Comparison of ENCODE assay signal across 9 cellular contexts in genomic region chr1:183807549-183808168, GRCh38. TPM values are rescaled to one million over a fixed set of nuclear protein-coding genes. Genes with fewer than 3 reads are reported as not detected.
DNase-seq lines count a peak whose midpoint lies in the region; ATAC-seq and TF ChIP-seq lines count a peak whose summit lies in the region.
"Had no signal": no experiment of that assay in that cellular context is flagged by ENCODE, and none has a peak within 500 bp of the region (broad histone marks: within the 10 kb centered on the region; RNA-seq: fewer than 3 reads in every experiment).

No MANE protein-coding gene starts in this region.

- peaks cover 16% of the 10 kb centered on the region for H3K27me3 Mint-ChIP-seq in GM23338 (ENCODE audit: insufficient read depth, low read depth, poor library complexity)

- H3K4me2 ChIP-seq in GM23338 = no peak overlapping the region

- H3K4me1 ChIP-seq in GM23338 (ENCODE audit: insufficient read depth) = peaks cover 26% of the 10 kb centered on the region

- no peaks in the 10 kb centered on the region for H4K20me1 ChIP-seq in GM23338 (replicated peaks; ENCODE audit: insufficient read depth)

- H3K27ac Mint-ChIP-seq in GM23338 = no peak overlapping the region

- intact Hi-C loops in left colon (cut with DNase I, micrococcal nuclease) = loop anchor here in 1 of 2 donors (10.0 kb wide), 1 partner anchor 107 kb away; no protein-coding TSS in a partner anchor

- POLR2A ChIA-PET in BJ (lab: Charles Lee) = no interaction called here

- 0 out of 2 replicates have a peak, but pooled peaks cover 2% of the 10 kb centered on the region for H3F3A ChIP-seq in GM23338 (replicated peaks; ENCODE audit: low read depth)

- ATAC-seq in GM21360 (IDR thresholded peaks at IDR 0.05; ENCODE audit: unreplicated experiment) (peak; percentile 48), HG03565 (IDR thresholded peaks at IDR 0.05; ENCODE audit: unreplicated experiment) (peak; percentile 61), GM23338 (no peak), left colon (no peak)

- H3K4me3 ChIP-seq in BJ (ENCODE audit: low read depth, low read length) = no peak overlapping the region
- H3K4me3 ChIP-seq in fibroblast of pulmonary artery (replicated peaks; ENCODE audit: low read depth, low read length) = peak overlapping the region; percentile 70
- H3K4me3 ChIP-seq in GM23338 = no peak overlapping the region

- H3K27me3 ChIP-seq in BJ (ENCODE audit: control insufficient read depth, insufficient read depth, low read length) (no peaks in the 10 kb centered on the region), GM23338 (ENCODE audit: insufficient read depth) (peaks cover 28% of the 10 kb centered on the region)

- H3K36me3 ChIP-seq in BJ (ENCODE audit: control insufficient read depth, insufficient read depth, low read length) = no peaks in the 10 kb centered on the region
- H3K36me3 ChIP-seq in GM23338 (ENCODE audit: insufficient read depth) = no peaks in the 10 kb centered on the region

- no peaks in the 10 kb centered on the region for H3K9me2 ChIP-seq in GM23338 (ENCODE audit: insufficient read depth)

- no peak overlapping the region for H3K27ac ChIP-seq in GM23338 (ENCODE audit: low read depth)

- H3K9me3 Mint-ChIP-seq in GM23338 = no peaks in the 10 kb centered on the region

- no peak overlapping the region for H2AFZ ChIP-seq in GM23338

- CTCF ChIA-PET in BJ (lab: Yijun Ruan, JAX) = interaction anchor here (1.1 to 1.6 kb wide), 3 partner anchors 9 to 108 kb away, joined by 3 to 6 read pairs (median 3); no protein-coding TSS in a partner anchor

- H3K36me3 Mint-ChIP-seq in GM23338 (ENCODE audit: low read depth) = no peaks in the 10 kb centered on the region

- no peaks in the 10 kb centered on the region for H3K79me2 ChIP-seq in GM23338 (replicated peaks; ENCODE audit: insufficient read depth)

- TF ChIP-seq CTCF in BJ (IDR thresholded peaks at IDR 0.05; ENCODE audit: insufficient read depth, low read depth, low read length) (no peak), fibroblast of pulmonary artery (IDR thresholded peaks at IDR 0.05; ENCODE audit: low read length, missing control alignments) (no peak), GM23338 (conservative IDR thresholded peaks at IDR 0.05; ENCODE audit: low read depth in 2 of 2) (no peak)

- H3K4me1 Mint-ChIP-seq in GM23338 = peaks cover 30% of the 10 kb centered on the region

- H3K4me3 Mint-ChIP-seq in GM23338 = no peak overlapping the region

- DNase-seq in BJ (ENCODE audit: low read depth) = peak; percentile 52
- peak; percentile 26 for DNase-seq in fibroblast of pulmonary artery (ENCODE audit: low read depth)
- peak; percentile 42 for DNase-seq in superior temporal gyrus (ENCODE audit: extremely low spot score)
- DNase-seq in GM23338 (ENCODE audit: low spot score) = no peak
- no peak for DNase-seq in middle frontal gyrus (ENCODE audit: extremely low spot score, low spot score)
- DNase-seq in left colon = no peak
- DNase-seq: DND-41 had no signal

TF ChIP-seq in GM23338, 12 proteins besides CTCF, POLR2A, EP300 and RAD21:
- TF ChIP-seq STAT1 (IDR thresholded peaks at IDR 0.05; ENCODE audit: unreplicated experiment) (no peak), CREB1 (CRISPR knock-in tag; IDR thresholded peaks at IDR 0.05; ENCODE audit: low read depth) (no peak), ZNF331 (CRISPR knock-in tag; IDR thresholded peaks at IDR 0.05; ENCODE audit: low read depth) (no peak)

RNA-seq across cellular contexts. Expression of gene RGL1, which starts 2.7 kb away (rescaled TPM):
- 9.7 and 12.3 TPM in 2 replicates for polyA plus RNA-seq in BJ (2011; rRNA removed)
- 7.0 and 7.9 TPM in 2 replicates for polyA minus RNA-seq in BJ (2011; rRNA and poly(A)+ RNA removed)
- 2.1 and 2.6 TPM in 2 replicates for total RNA-seq in GM23338 (2014; rRNA removed; shearing (Covaris generic))
- polyA plus RNA-seq in GM23338 (2016; fragmentation: Nextera tagmentation; extraction: Ambion mirVana) = 0.91 and 1.0 TPM in 2 replicates
- total RNA-seq in left colon = 10 to 100 TPM in 1 of 2 donors, 1 to 10 TPM in 1; 7.3 to 12.7 TPM

Comparison
In these comparisons a context has a peak if more than half of its experiments do, and no peak if none do; other contexts are left out.
1. DNase-seq: peak in BJ (single experiment), fibroblast of pulmonary artery (single experiment) and superior temporal gyrus (single experiment); none in GM23338 (single experiment), middle frontal gyrus (single experiment) and left colon (0 of 2).
2. ATAC-seq: peak in GM21360 (single experiment) and HG03565 (single experiment); none in GM23338 (single experiment) and left colon (single experiment).